In genomic region chr4:39025552-39026085, GRCh38 we compare ENCODE assay signal across 19 cellular contexts. TPM values are rescaled to one million over a fixed set of nuclear protein-coding genes. Genes with fewer than 3 reads are reported as not detected.
DNase-seq lines count a peak whose midpoint lies in the region; ATAC-seq and TF ChIP-seq lines count a peak whose summit lies in the region.
"Had no signal": no experiment of that assay in that cellular context is flagged by ENCODE, and none has a peak within 500 bp of the region (broad histone marks: within the 10 kb centered on the region; RNA-seq: fewer than 3 reads in every experiment).

No MANE protein-coding gene starts in this region.

- peak overlapping the region in 8 of 11 experiments; percentile 6 to 69 (median 28); a peak in 10 of 22 replicates for H3K27ac ChIP-seq in BLaER1 treated with 17β-estradiol and CSF1 and Interleukin-3, amounts not matched to agents 10 nM and 100 nM
- H3K27ac ChIP-seq in GM23338 (ENCODE audit: low read depth) (no peak overlapping the region), H9 (ENCODE audit: insufficient read length, low read depth, low read length) (no peak overlapping the region), aorta (ENCODE audit: low read depth in 1 of 2, low read length in 2 of 2) (no peak overlapping the region)
- H3K27ac ChIP-seq: adrenal gland, right lobe of liver, SJCRH30, vagina had no signal

- H2AFZ ChIP-seq in GM23338 (peak overlapping the region; percentile 47; the same call in 1 of the 2 replicates), H9 (ENCODE audit: low read length) (no peak overlapping the region)

- H3T11ph ChIP-seq in H9 (ENCODE audit: low read length), result no peak overlapping the region

- no peak overlapping the region for H3K18ac ChIP-seq in H9 (ENCODE audit: insufficient read length, low read depth, low read length)

- H3K4me3 ChIP-seq in BLaER1 treated with 17β-estradiol and CSF1 and Interleukin-3, amounts not matched to agents 10 nM and 100 nM, result no peak overlapping the region
- H3K4me3 ChIP-seq in GM23338 (no peak overlapping the region), aorta (ENCODE audit: low read length in 2 of 2) (no peak overlapping the region)
- H3K4me3 ChIP-seq: adrenal gland, right lobe of liver, SJCRH30, vagina had no signal

- H2BK120ac ChIP-seq in H9 (ENCODE audit: low read depth, low read length, poor library complexity, severe bottlenecking), result no peak overlapping the region

- ATAC-seq in GM23338 (no peak), T-helper 17 cell (no peak), aorta (ENCODE audit: low FRiP score) (no peak), HG03432 (IDR thresholded peaks at IDR 0.05; ENCODE audit: unreplicated experiment) (no peak), HG02981 (IDR thresholded peaks at IDR 0.05; ENCODE audit: unreplicated experiment) (no peak)

- no peaks in the 10 kb centered on the region for H3K4me1 Mint-ChIP-seq in GM23338
- H3K4me1 Mint-ChIP-seq in T-helper 17 cell, result peaks cover 24% of the 10 kb centered on the region
- H3K4me1 Mint-ChIP-seq in immature natural killer cell, result peaks cover 35 to 55% of the 10 kb centered on the region in 2 donors
- no peaks in the 10 kb centered on the region for H3K4me1 Mint-ChIP-seq in H9
- H3K4me1 Mint-ChIP-seq: neural crest cell had no signal

- intact Hi-C loops in aorta (cut with DNase I), result no loop called here

- H3K27me3 ChIP-seq in BLaER1 treated with 17β-estradiol and CSF1 and Interleukin-3, amounts not matched to agents 10 nM and 100 nM, result no peaks in the 10 kb centered on the region
- H3K27me3 ChIP-seq in GM23338 (ENCODE audit: insufficient read depth), result no peaks in the 10 kb centered on the region
- no peaks in the 10 kb centered on the region for H3K27me3 ChIP-seq in H9 (ENCODE audit: insufficient read depth, low read length)
- no peaks in the 10 kb centered on the region for H3K27me3 ChIP-seq in aorta (ENCODE audit: control insufficient read depth in 1 of 2, insufficient read depth in 2 of 2, low read length in 1 of 2)
- H3K27me3 ChIP-seq: adrenal gland, right lobe of liver, SJCRH30, vagina had no signal

- no peak overlapping the region for H2BK20ac ChIP-seq in H9 (ENCODE audit: low read depth, low read length, poor library complexity, severe bottlenecking)

- no peak overlapping the region for H3K4me3 Mint-ChIP-seq in GM23338
- H3K4me3 Mint-ChIP-seq in T-helper 17 cell, result no peak overlapping the region
- peak overlapping the region in 1 of 5 donors; percentile 1 for H3K4me3 Mint-ChIP-seq in immature natural killer cell
- H3K4me3 Mint-ChIP-seq in H9, result no peak overlapping the region
- H3K4me3 Mint-ChIP-seq: activated T-cell treated with anti-CD3 and anti-CD28 coated beads, Interleukin-2, amount 50 U/mL, for 24 hours; dendritic cell treated with granulocyte-macrophage colony-stimulating factor and Interleukin-4, amounts not matched to agents 40 ng/mL and 50 ng/mL, for 4 days; neural crest cell had no signal

- H3K27ac Mint-ChIP-seq in GM23338, result peak overlapping the region; percentile 85; the same call in 1 of the 2 replicates
- peak overlapping the region; percentile 72 for H3K27ac Mint-ChIP-seq in T-helper 17 cell
- H3K27ac Mint-ChIP-seq in immature natural killer cell, result peak overlapping the region in 5 of 6 donors; percentile 2 to 73 (median 49)
- H3K27ac Mint-ChIP-seq in H9, result no peak overlapping the region; a peak in 1 of 7 replicates
- H3K27ac Mint-ChIP-seq: activated T-cell treated with anti-CD3 and anti-CD28 coated beads, Interleukin-2, amount 50 U/mL, for 24 hours; dendritic cell treated with granulocyte-macrophage colony-stimulating factor and Interleukin-4, amounts not matched to agents 40 ng/mL and 50 ng/mL, for 4 days had no signal

- H3K27me3 Mint-ChIP-seq in GM23338 (ENCODE audit: insufficient read depth, low read depth, poor library complexity) (peaks cover 1% of the 10 kb centered on the region), T-helper 17 cell (no peaks in the 10 kb centered on the region), immature natural killer cell (ENCODE audit: low read depth in 3 of 3) (peaks cover 0 to 2% (median 0%) of the 10 kb centered on the region in 3 donors), H9 (ENCODE audit: low read depth) (no peaks in the 10 kb centered on the region)
- H3K27me3 Mint-ChIP-seq: activated T-cell treated with anti-CD3 and anti-CD28 coated beads, Interleukin-2, amount 50 U/mL, for 24 hours; dendritic cell treated with granulocyte-macrophage colony-stimulating factor and Interleukin-4, amounts not matched to agents 40 ng/mL and 50 ng/mL, for 4 days had no signal

- H2BK12ac ChIP-seq in H9 (ENCODE audit: insufficient read length, low read depth, low read length), result no peak overlapping the region

- H3K79me1 ChIP-seq in H9 (ENCODE audit: insufficient read depth, low read depth, low read length, poor library complexity, severe bottlenecking), result no peaks in the 10 kb centered on the region

- no peaks in the 10 kb centered on the region for H3K23me2 ChIP-seq in H9 (ENCODE audit: insufficient read length, low read depth, low read length, poor library complexity, severe bottlenecking)

- H3K23ac ChIP-seq in H9 (ENCODE audit: insufficient read length, low read depth, low read length), result no peak overlapping the region

- H3K56ac ChIP-seq in H9 (ENCODE audit: insufficient read length, low read depth, low read length), result no peak overlapping the region

- H3K4ac ChIP-seq in H9 (ENCODE audit: low read depth, low read length), result no peak overlapping the region

- no peak overlapping the region for H2AK5ac ChIP-seq in H9 (ENCODE audit: insufficient read length, low read length)

- no peaks in the 10 kb centered on the region for H4K20me1 ChIP-seq in BLaER1 treated with 17β-estradiol and CSF1 and Interleukin-3, amounts not matched to agents 10 nM and 100 nM
- H4K20me1 ChIP-seq in GM23338 (replicated peaks; ENCODE audit: insufficient read depth), result no peaks in the 10 kb centered on the region
- no peaks in the 10 kb centered on the region for H4K20me1 ChIP-seq in H9 (ENCODE audit: control insufficient read depth, insufficient read depth, insufficient read length)

- no peak for DNase-seq in GM23338 (ENCODE audit: low spot score)
- DNase-seq in T-helper 17 cell, result no peak
- no peak for DNase-seq in immature natural killer cell
- no peak for DNase-seq in H9
- no peak for DNase-seq in aorta
- DNase-seq: activated CD4-positive, CD25-positive, alpha-beta regulatory T cell treated with anti-CD3 and anti-CD28 coated beads, Interleukin-2, amount 50 U/mL, for 72 hours; activated T-cell treated with anti-CD3 and anti-CD28 coated beads, Interleukin-2, amount 50 U/mL, for 24 hours; adrenal gland; KG1; NCI-H2081; right lobe of liver; SJCRH30; stimulated activated naive CD4-positive, alpha-beta T cell treated with Interleukin-2 at 50 U/mL for 16 hours had no signal

- no peak overlapping the region for H4K8ac ChIP-seq in H9 (replicated peaks; ENCODE audit: insufficient read length, low read depth, low read length)

- no peaks in the 10 kb centered on the region for H3K79me2 ChIP-seq in GM23338 (replicated peaks; ENCODE audit: insufficient read depth)
- H3K79me2 ChIP-seq in H9 (ENCODE audit: insufficient read depth, low read length), result no peaks in the 10 kb centered on the region

- H3F3A ChIP-seq in GM23338 (replicated peaks; ENCODE audit: low read depth), result no peaks in the 10 kb centered on the region

- H4K5ac ChIP-seq in H9 (ENCODE audit: insufficient read length, low read depth, low read length), result no peak overlapping the region

- no peak overlapping the region for H3K14ac ChIP-seq in H9 (ENCODE audit: insufficient read depth, low read length)

- 0 out of 2 replicates have a peak, but pooled peaks cover 2% of the 10 kb centered on the region for H3K9me2 ChIP-seq in GM23338 (ENCODE audit: insufficient read depth)

- H3K9me3 ChIP-seq in BLaER1 treated with 17β-estradiol and CSF1 and Interleukin-3, amounts not matched to agents 10 nM and 100 nM (replicated peaks in 1 of 11), result peaks cover 0 to 9% (median 4%) of the 10 kb centered on the region in 11 experiments; a peak in 1 of 22 replicates
- H3K9me3 ChIP-seq in T-helper 17 cell (ENCODE audit: control insufficient read depth, low read length, poor library complexity, severe bottlenecking) (no peaks in the 10 kb centered on the region), H9 (ENCODE audit: control insufficient read depth, low read depth, low read length) (no peaks in the 10 kb centered on the region), aorta (ENCODE audit: control insufficient read depth, low read length) (no peaks in the 10 kb centered on the region)
- H3K9me3 ChIP-seq: adrenal gland, right lobe of liver, SJCRH30, vagina had no signal

- no peak overlapping the region for H3K9ac ChIP-seq in BLaER1 treated with 17β-estradiol and CSF1 and Interleukin-3, amounts not matched to agents 10 nM and 100 nM
- no peak overlapping the region for H3K9ac ChIP-seq in H9 (ENCODE audit: extremely low read depth, insufficient read length, low read length)

- H3K9me3 Mint-ChIP-seq in GM23338, result no peaks in the 10 kb centered on the region
- H3K9me3 Mint-ChIP-seq in immature natural killer cell, result no peaks in the 10 kb centered on the region
- peaks cover 0 to 2% of the 10 kb centered on the region in 2 experiments; a peak in 2 of 5 replicates for H3K9me3 Mint-ChIP-seq in H9
- H3K9me3 Mint-ChIP-seq: neural crest cell had no signal

- H3K36me3 Mint-ChIP-seq in GM23338 (ENCODE audit: low read depth) (no peaks in the 10 kb centered on the region), T-helper 17 cell (ENCODE audit: low read depth) (peaks cover 2% of the 10 kb centered on the region), immature natural killer cell (peaks cover 4 to 15% (median 5%) of the 10 kb centered on the region in 3 donors), H9 (ENCODE audit: insufficient read depth in 1 of 3, low read depth in 3 of 3) (no peaks in the 10 kb centered on the region)

- no CpG with 5 or more reads among the region's 4 CpGs for WGBS in H9 (ENCODE audit: extremely low coverage, insufficient read length, low lambda C conversion rate)
- WGBS in aorta, 2 donors, result 58 to 65% methylated on average over 4 of the region's 4 CpGs

- H4K91ac ChIP-seq in H9 (ENCODE audit: insufficient read length, low read depth, low read length), result no peak overlapping the region

- H3K4me1 ChIP-seq in BLaER1 treated with 17β-estradiol and CSF1 and Interleukin-3, amounts not matched to agents 10 nM and 100 nM, result peaks cover 12 to 39% (median 32%) of the 10 kb centered on the region in 10 experiments
- no peaks in the 10 kb centered on the region for H3K4me1 ChIP-seq in GM23338 (ENCODE audit: insufficient read depth)
- H3K4me1 ChIP-seq in H9 (ENCODE audit: insufficient read depth, low read length), result no peaks in the 10 kb centered on the region
- no peaks in the 10 kb centered on the region for H3K4me1 ChIP-seq in aorta (ENCODE audit: control insufficient read depth in 1 of 2, insufficient read depth in 2 of 2, low read length in 2 of 2)
- H3K4me1 ChIP-seq: right lobe of liver, SJCRH30, vagina had no signal

- no peaks in the 10 kb centered on the region for H3K36me3 ChIP-seq in BLaER1 treated with 17β-estradiol and CSF1 and Interleukin-3, amounts not matched to agents 10 nM and 100 nM
- H3K36me3 ChIP-seq in GM23338 (ENCODE audit: insufficient read depth), result no peaks in the 10 kb centered on the region
- H3K36me3 ChIP-seq in aorta (ENCODE audit: control insufficient read depth in 1 of 2, insufficient read depth in 2 of 2, low read length in 1 of 2), result no peaks in the 10 kb centered on the region
- H3K36me3 ChIP-seq: adrenal gland, right lobe of liver, SJCRH30, vagina had no signal

- no peak overlapping the region for H2BK15ac ChIP-seq in H9 (ENCODE audit: low read depth, low read length)

- no peak overlapping the region for H2BK5ac ChIP-seq in H9 (ENCODE audit: insufficient read length, low read length)

- TF ChIP-seq CTCF in GM23338 (conservative IDR thresholded peaks at IDR 0.05; ENCODE audit: low read depth in 2 of 2) (no peak), H9 (conservative IDR thresholded peaks at IDR 0.05) (no peak)

- H3K4me2 ChIP-seq in BLaER1 treated with 17β-estradiol and CSF1 and Interleukin-3, amounts not matched to agents 10 nM and 100 nM, result peak overlapping the region in 5 of 11 experiments; percentile 29 to 45 (median 40); a peak in 10 of 22 replicates
- H3K4me2 ChIP-seq in GM23338, result no peak overlapping the region
- no peak overlapping the region for H3K4me2 ChIP-seq in H9 (ENCODE audit: insufficient read depth, insufficient read length, low read length)

RNA-seq across cellular contexts. Expression of gene TMEM156, which starts 6.6 kb away (rescaled TPM):
- not detected in 2 replicates for total RNA-seq in GM23338 (2014; rRNA removed; shearing (Covaris generic))
- polyA plus RNA-seq in GM23338 (2016; fragmentation: Nextera tagmentation; extraction: Ambion mirVana) (not detected in 2 replicates), immature natural killer cell (10 to 100 TPM; 16.3 to 31.9 (median 26.4) TPM), aorta (under 1 TPM; 0.05 to 0.25 TPM)
- total RNA-seq in T-helper 17 cell (10 to 100 TPM; 25.6 to 30.2 TPM), H9 (2021) (not detected in 2 replicates), aorta (under 1 TPM; 0.30 to 0.52 TPM)
- total RNA-seq: neural crest cell, SJCRH30, vagina had no signal

RNA-seq across cellular contexts. Expression of gene KLHL5, which starts 36.4 kb away (rescaled TPM):
- 24.5 and 26.9 TPM in 2 replicates for total RNA-seq in GM23338 (2014; rRNA removed; shearing (Covaris generic))
- polyA plus RNA-seq in GM23338 (2016; fragmentation: Nextera tagmentation; extraction: Ambion mirVana) (9.0 and 9.4 TPM in 2 replicates), immature natural killer cell (1 to 10 TPM; 5.5 to 8.9 (median 8.9) TPM), aorta (10 to 100 TPM; 11.2 to 24.8 TPM)
- total RNA-seq in T-helper 17 cell (10 to 100 TPM; 34.3 to 44.4 TPM), H9 (2021) (16.0 and 16.8 TPM in 2 replicates), aorta (10 to 100 TPM; 31.7 to 40.0 TPM)

Comparison
In these comparisons a context has a peak if more than half of its experiments do, and no peak if none do; other contexts are left out.
1. H3K27ac ChIP-seq: peak in BLaER1 treated with 17β-estradiol and CSF1 and Interleukin-3, amounts not matched to agents 10 nM and 100 nM (8 of 11); none in GM23338 (single experiment), H9 (single experiment) and aorta (0 of 2).
2. H3K27ac Mint-ChIP-seq: peak in GM23338 (single experiment), T-helper 17 cell (single experiment) and immature natural killer cell (5 of 6); none in H9 (0 of 3).
3. RNA of gene TMEM156, which starts 6.6 kb away (total RNA-seq): 25.6 to 30.2 TPM in T-helper 17 cell; 0.30 to 0.52 TPM in aorta, not detected in GM23338 and not detected in H9; every median in the first group is over 10 times any median in the second.